21 cellular contexts compared by ENCODE assay signal in the genomic region with DNA sequence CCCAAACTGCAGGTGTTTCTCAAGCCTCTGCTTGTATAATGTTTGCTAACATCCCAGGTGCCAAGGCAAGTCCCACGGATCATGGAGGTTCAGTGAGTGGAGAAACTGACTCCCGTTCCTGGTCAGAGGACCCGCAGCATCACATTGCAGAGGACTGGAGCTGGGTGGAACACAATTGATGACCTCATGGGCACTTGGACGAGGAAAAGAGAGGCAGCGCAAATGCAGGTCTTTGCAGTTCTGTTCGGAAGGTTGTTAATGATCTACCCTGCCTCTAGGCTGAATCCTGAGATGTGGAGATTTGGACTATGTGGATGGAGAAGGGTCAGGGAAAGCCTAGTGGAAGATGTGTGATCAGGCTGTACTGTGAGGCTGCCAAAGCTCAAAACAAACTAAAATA.
"Had no signal": no experiment of that assay in that cellular context is flagged by ENCODE, and none has a peak within 500 bp of the region (broad histone marks: within the 10 kb centered on the region; RNA-seq: fewer than 3 reads in every experiment).

No MANE protein-coding gene starts in this region.

- H3K4me3 ChIP-seq: colonic mucosa, esophagus squamous epithelium, hepatocyte, left lung, lower lobe of right lung, spleen, testis, tibial nerve, upper lobe of right lung, vagina had no signal

- H3K27me3 ChIP-seq: colonic mucosa, esophagus squamous epithelium, hepatocyte, left lung, spleen, testis, tibial nerve, upper lobe of right lung, vagina had no signal

- H3K9me3 ChIP-seq: colonic mucosa, esophagus squamous epithelium, left lung, lower lobe of right lung, spleen, testis, tibial nerve, upper lobe of right lung, vagina had no signal

- H3K4me1 ChIP-seq: colonic mucosa, esophagus squamous epithelium, left lung, lower lobe of right lung, spleen, testis, tibial nerve, upper lobe of right lung, vagina had no signal

- H3K36me3 ChIP-seq: colonic mucosa, esophagus squamous epithelium, left lung, lower lobe of right lung, spleen, tibial nerve, upper lobe of right lung, vagina had no signal

- ATAC-seq: left lung; lower lobe of right lung; natural killer cell treated with Interleukin-12 subunit alpha and Interleukin-12 subunit beta and Interleukin-15 and Interleukin-18, amount 100 ng/mL, for 72 hours; sciatic nerve; stimulated activated memory B cell treated with anti-CD40 and anti-IgM and Interleukin-4, amounts not matched to agents 10 μg/mL and 1 μg/mL and 100 μg/mL, for 72 hours; stimulated activated naive CD8-positive, alpha-beta T cell treated with anti-CD3 and anti-CD28 coated beads, Interleukin-15, amount 100 ng/mL, for 72 hours; upper lobe of right lung had no signal

- H3K27ac ChIP-seq: colonic mucosa, esophagus squamous epithelium, hepatocyte, left lung, lower lobe of right lung, spleen, testis, tibial nerve, upper lobe of right lung, vagina had no signal

- DNase-seq: cerebellar nuclear complex; colonic mucosa; dermis blood vessel endothelial cell; esophagus squamous epithelium; foreskin fibroblast; left lung; lower lobe of right lung; posterior cingulate gyrus; spleen; stimulated activated CD4-positive, alpha-beta T cell treated with anti-CD3 and anti-CD28 coated beads, Interleukin-15, amount 100 ng/mL, for 24 hours; stimulated activated CD4-positive, alpha-beta T cell treated with anti-CD3 and anti-CD28 coated beads, Interleukin-1b, Interleukin-23, amount 100 ng/mL, for 48 hours; stimulated activated CD4-positive, alpha-beta T cell treated with anti-CD3 and anti-CD28 coated beads, Interleukin-4, amount 100 ng/mL, for 24 hours; stimulated activated naive CD8-positive, alpha-beta T cell treated with anti-CD3 and anti-CD28 coated beads, Interleukin-15, amount 100 ng/mL, for 72 hours; testis; upper lobe of right lung had no signal
